In the genomic region with DNA sequence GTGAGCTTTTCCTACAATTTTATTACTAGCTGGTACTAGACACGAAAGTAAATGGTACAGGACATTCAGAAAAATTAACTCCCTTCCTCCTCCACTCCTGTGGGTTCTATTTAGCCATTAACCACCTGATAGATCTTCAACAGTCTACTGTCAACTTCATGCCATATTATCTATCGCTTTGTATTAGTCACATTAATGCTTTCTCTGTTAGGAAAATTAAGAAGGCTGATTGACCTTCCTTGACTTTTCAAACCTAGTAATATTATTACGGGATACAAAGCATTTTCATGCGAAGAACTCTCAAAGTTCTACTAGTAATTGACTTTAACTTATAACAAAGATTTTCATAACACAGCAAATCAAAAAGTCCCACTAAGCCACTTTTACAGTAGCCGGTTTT, we compare ENCODE assay signal across 1 cellular context.
TF ChIP-seq lines count a peak whose summit lies in the region.

No MANE protein-coding gene starts in this region.

TF ChIP-seq in HepG2, 621 proteins besides CTCF, POLR2A, EP300 and RAD21 (continued from another document):
- TF ChIP-seq, protein P1, sequence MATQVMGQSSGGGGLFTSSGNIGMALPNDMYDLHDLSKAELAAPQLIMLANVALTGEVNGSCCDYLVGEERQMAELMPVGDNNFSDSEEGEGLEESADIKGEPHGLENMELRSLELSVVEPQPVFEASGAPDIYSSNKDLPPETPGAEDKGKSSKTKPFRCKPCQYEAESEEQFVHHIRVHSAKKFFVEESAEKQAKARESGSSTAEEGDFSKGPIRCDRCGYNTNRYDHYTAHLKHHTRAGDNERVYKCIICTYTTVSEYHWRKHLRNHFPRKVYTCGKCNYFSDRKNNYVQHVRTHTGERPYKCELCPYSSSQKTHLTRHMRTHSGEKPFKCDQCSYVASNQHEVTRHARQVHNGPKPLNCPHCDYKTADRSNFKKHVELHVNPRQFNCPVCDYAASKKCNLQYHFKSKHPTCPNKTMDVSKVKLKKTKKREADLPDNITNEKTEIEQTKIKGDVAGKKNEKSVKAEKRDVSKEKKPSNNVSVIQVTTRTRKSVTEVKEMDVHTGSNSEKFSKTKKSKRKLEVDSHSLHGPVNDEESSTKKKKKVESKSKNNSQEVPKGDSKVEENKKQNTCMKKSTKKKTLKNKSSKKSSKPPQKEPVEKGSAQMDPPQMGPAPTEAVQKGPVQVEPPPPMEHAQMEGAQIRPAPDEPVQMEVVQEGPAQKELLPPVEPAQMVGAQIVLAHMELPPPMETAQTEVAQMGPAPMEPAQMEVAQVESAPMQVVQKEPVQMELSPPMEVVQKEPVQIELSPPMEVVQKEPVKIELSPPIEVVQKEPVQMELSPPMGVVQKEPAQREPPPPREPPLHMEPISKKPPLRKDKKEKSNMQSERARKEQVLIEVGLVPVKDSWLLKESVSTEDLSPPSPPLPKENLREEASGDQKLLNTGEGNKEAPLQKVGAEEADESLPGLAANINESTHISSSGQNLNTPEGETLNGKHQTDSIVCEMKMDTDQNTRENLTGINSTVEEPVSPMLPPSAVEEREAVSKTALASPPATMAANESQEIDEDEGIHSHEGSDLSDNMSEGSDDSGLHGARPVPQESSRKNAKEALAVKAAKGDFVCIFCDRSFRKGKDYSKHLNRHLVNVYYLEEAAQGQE (IDR thresholded peaks at IDR 0.05; ENCODE audit: borderline replicate concordance in 1 of 2, low read depth in 1 of 2, low read length in 2 of 2): no peak
- TF ChIP-seq ZMYM3 (CRISPR knock-in tag; IDR thresholded peaks at IDR 0.05): no peak
- TF ChIP-seq ZIK1 (CRISPR knock-in tag; IDR thresholded peaks at IDR 0.05; ENCODE audit: borderline replicate concordance, low read depth): no peak
- TF ChIP-seq ZKSCAN5 (CRISPR knock-in tag; IDR thresholded peaks at IDR 0.05): no peak
- no peak for TF ChIP-seq NBN (conservative IDR thresholded peaks at IDR 0.05)
- no peak for TF ChIP-seq ZSCAN30 (CRISPR knock-in tag; IDR thresholded peaks at IDR 0.05)
- no peak for TF ChIP-seq REL (CRISPR knock-in tag; conservative IDR thresholded peaks at IDR 0.05)
- TF ChIP-seq NR2F2 (IDR thresholded peaks at IDR 0.05; ENCODE audit: borderline replicate concordance, low read depth): no peak
